Comparison of ENCODE assay signal across 3 cellular contexts in genomic region chr17:21324741-21325140, GRCh38. TPM values are rescaled to one million over a fixed set of nuclear protein-coding genes. Genes with fewer than 3 reads are reported as not detected.
"Had no signal": no experiment of that assay in that cellular context is flagged by ENCODE, and none has a peak within 500 bp of the region (broad histone marks: within the 10 kb centered on the region; RNA-seq: fewer than 3 reads in every experiment).

No MANE protein-coding gene starts in this region.

RNA-seq across cellular contexts. Expression of gene KCNJ12, which starts 51.4 kb away (rescaled TPM):
- total RNA-seq: esophagus mucosa; lung microvascular endothelial cell; naive thymus-derived CD8-positive, alpha-beta T cell had no signal
